9 cellular contexts compared by ENCODE assay signal in the genomic region with DNA sequence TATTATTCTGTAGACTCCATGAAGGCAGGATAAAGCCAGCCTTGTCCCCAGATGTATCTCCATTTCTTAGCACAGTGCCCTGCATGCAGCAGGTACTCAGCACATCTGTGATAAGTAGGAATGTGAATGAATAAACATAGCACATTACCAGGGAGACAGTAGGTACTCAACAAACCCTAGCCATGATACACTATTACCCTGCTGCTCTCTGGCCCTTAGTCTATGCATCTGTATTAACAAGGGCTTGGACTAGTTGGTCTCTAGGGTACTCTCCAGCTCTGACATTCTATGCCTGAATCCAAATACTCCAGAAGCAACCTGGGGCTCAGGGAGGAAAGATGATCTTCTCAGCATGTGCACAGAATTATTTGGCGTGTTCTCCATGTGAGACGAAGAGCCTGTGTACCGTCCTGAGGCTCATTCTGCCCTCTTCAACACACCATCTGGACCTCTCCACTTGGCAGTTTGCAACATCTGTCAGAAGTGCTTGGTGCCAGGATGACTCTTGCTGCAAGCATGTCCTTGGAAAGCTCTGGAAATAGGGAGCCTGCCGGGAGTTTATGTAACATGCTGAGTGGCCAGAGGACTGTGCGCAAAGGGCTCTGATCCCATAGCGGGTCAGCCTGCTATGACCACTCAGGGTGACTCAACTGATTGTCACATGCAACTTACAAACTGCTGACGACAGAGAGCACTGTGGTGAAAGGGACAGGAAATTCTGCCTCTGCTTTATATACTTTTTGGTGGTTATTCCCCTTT.
DNase-seq lines count a peak whose midpoint lies in the region; ATAC-seq and TF ChIP-seq lines count a peak whose summit lies in the region.
"Had no signal": no experiment of that assay in that cellular context is flagged by ENCODE, and none has a peak within 500 bp of the region (broad histone marks: within the 10 kb centered on the region; RNA-seq: fewer than 3 reads in every experiment).

No MANE protein-coding gene starts in this region.

- ATAC-seq in upper lobe of left lung (ENCODE audit: low FRiP score in 2 of 2) (peak; percentile 92 to 96), GM18520 (IDR thresholded peaks at IDR 0.05; ENCODE audit: unreplicated experiment) (no peak)

- H3K4me3 Mint-ChIP-seq in CD14-positive monocyte, result no peak overlapping the region
- H3K4me3 Mint-ChIP-seq: naive B cell had no signal

- no peak for TF ChIP-seq POLR2A in upper lobe of left lung (IDR thresholded peaks at IDR 0.05)

- intact Hi-C loops in CD14-positive monocyte (cut with micrococcal nuclease), result no loop called here

- H3K27ac ChIP-seq in upper lobe of left lung, result peak overlapping the region in 3 of 4 donors; percentile 10 to 66 (median 57)

- peaks cover 0 to 4% (median 0%) of the 10 kb centered on the region in 4 donors for H3K4me1 ChIP-seq in upper lobe of left lung

- H3K9me3 ChIP-seq in upper lobe of left lung, result no peaks in the 10 kb centered on the region

- H3K36me3 ChIP-seq in upper lobe of left lung, result no peaks in the 10 kb centered on the region

- H3K27ac Mint-ChIP-seq in CD14-positive monocyte, result no peak overlapping the region
- H3K27ac Mint-ChIP-seq: naive B cell had no signal

- peaks cover 0 to 2% (median 0%) of the 10 kb centered on the region in 7 donors for H3K9me3 Mint-ChIP-seq in CD14-positive monocyte

- DNase-seq in NCI-H128 (lab: John Stamatoyannopoulos, UW; ENCODE audit: unreplicated experiment) (peak; percentile 61), astrocyte of the hippocampus (ENCODE audit: low read depth, low spot score) (peak; percentile 86), islet precursor cell (peak; percentile 84), upper lobe of left lung (peak in 1 of 2 donors; percentile 77), KG1 (lab: John Stamatoyannopoulos, UW) (no peak), CD14-positive monocyte (ENCODE audit: low spot score) (no peak)
- no peak for DNase-seq in activated effector memory CD4-positive, alpha-beta T cell treated with anti-CD3 and anti-CD28 coated beads, Interleukin-2, amount 50 U/mL, for 16 hours
- DNase-seq: naive B cell had no signal

- H3K27me3 ChIP-seq in upper lobe of left lung, result no peaks in the 10 kb centered on the region

- TF ChIP-seq EP300 in upper lobe of left lung (IDR thresholded peaks at IDR 0.05), result peak in 3 of 4 donors; percentile 47 to 94 (median 83)

- H3K36me3 Mint-ChIP-seq in CD14-positive monocyte, result no peaks in the 10 kb centered on the region
- H3K36me3 Mint-ChIP-seq: naive B cell had no signal

- no peaks in the 10 kb centered on the region for H3K4me1 Mint-ChIP-seq in CD14-positive monocyte
- H3K4me1 Mint-ChIP-seq: naive B cell had no signal

- TF ChIP-seq CTCF in upper lobe of left lung (IDR thresholded peaks at IDR 0.05) (no peak), CD14-positive monocyte (IDR thresholded peaks at IDR 0.05) (no peak)

- H3K27me3 Mint-ChIP-seq in CD14-positive monocyte (ENCODE audit: low read depth in 3 of 3), result peaks cover 1 to 8% (median 3%) of the 10 kb centered on the region in 3 donors

- H3K4me3 ChIP-seq in upper lobe of left lung, result no peak overlapping the region

- WGBS in upper lobe of left lung, 2 donors, result 50 to 72% methylated on average over 4 to 7 of the region's 7 CpGs

Comparison
In these comparisons a context has a peak if more than half of its experiments do, and no peak if none do; other contexts are left out.
1. DNase-seq: peak in NCI-H128 (single experiment), astrocyte of the hippocampus (single experiment) and islet precursor cell (single experiment); none in activated effector memory CD4-positive, alpha-beta T cell treated with anti-CD3 and anti-CD28 coated beads, Interleukin-2, amount 50 U/mL, for 16 hours (single experiment), KG1 (single experiment) and CD14-positive monocyte (single experiment).